In the genomic region with DNA sequence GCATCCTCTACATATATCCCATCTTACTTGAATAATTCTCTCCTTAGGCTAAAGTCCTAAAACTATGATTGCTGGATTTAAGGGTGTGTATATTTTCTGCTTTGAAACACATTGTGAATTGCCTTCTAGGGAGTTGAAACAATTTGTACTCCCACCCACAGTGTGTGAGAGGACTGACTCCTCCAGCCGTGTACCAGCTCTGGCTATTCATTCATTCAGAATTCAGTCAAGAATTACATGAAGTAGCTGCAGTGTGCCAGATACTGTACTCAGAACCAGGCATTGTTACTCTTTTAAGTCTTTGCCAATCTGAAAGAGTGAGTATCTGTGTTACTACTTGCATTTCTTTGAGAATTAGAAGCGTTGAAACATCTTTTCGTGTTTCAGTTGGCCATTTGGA, we compare ENCODE assay signal across 17 cellular contexts.
DNase-seq lines count a peak whose midpoint lies in the region; ATAC-seq and TF ChIP-seq lines count a peak whose summit lies in the region.
"Had no signal": no experiment of that assay in that cellular context is flagged by ENCODE, and none has a peak within 500 bp of the region (broad histone marks: within the 10 kb centered on the region; RNA-seq: fewer than 3 reads in every experiment).

No MANE protein-coding gene starts in this region.

- in situ Hi-C loops in IMR-90 (cut with MboI; ENCODE audit: low sequenced_read_pairs) = no loop called here

- peaks cover 41% of the 10 kb centered on the region for H3K4me1 Mint-ChIP-seq in brain
- H3K4me1 Mint-ChIP-seq in T-helper 17 cell = peaks cover 28% of the 10 kb centered on the region

- H3K27ac ChIP-seq in IMR-90 (ENCODE audit: insufficient read depth, low read length) = no peak overlapping the region
- H3K27ac ChIP-seq: C4-2B had no signal

- no peak overlapping the region for H4K91ac ChIP-seq in IMR-90 (ENCODE audit: insufficient read depth, low read depth, low read length)

- H3K4me3 Mint-ChIP-seq in brain = no peak overlapping the region
- H3K4me3 Mint-ChIP-seq in T-helper 17 cell = no peak overlapping the region
- H3K4me3 Mint-ChIP-seq: CD4-positive, alpha-beta T cell had no signal

- no peaks in the 10 kb centered on the region for H3K27me3 ChIP-seq in IMR-90 (ENCODE audit: control insufficient read depth, insufficient read depth, low read length)

- H3K4me2 ChIP-seq in IMR-90 (ENCODE audit: low read depth, low read length) = no peak overlapping the region

- H2BK20ac ChIP-seq in IMR-90 (ENCODE audit: low read depth, low read length) = 0 out of 2 replicates have a peak overlapping the region, but pooled peaks have one; percentile 8

- no peak overlapping the region for H2AK9ac ChIP-seq in IMR-90 (replicated peaks; ENCODE audit: low read depth, low read length, poor library complexity)

- peaks cover 36% of the 10 kb centered on the region for H3K9me1 ChIP-seq in IMR-90 (ENCODE audit: insufficient read depth, low read length)

- H2AK5ac ChIP-seq in IMR-90 (ENCODE audit: low read depth, low read length) = no peak overlapping the region; the same call in 1 of the 2 replicates

- intact Hi-C loops in IMR-90 (cut with micrococcal nuclease) = loop anchor here (5.0 kb wide), 1 partner anchor 59 kb away; no protein-coding TSS in a partner anchor

- H3K36me3 Mint-ChIP-seq in brain (peaks cover 57% of the 10 kb centered on the region), T-helper 17 cell (ENCODE audit: low read depth) (no peaks in the 10 kb centered on the region)

- H3K4ac ChIP-seq in IMR-90 (ENCODE audit: low read depth, low read length) = no peak overlapping the region

- H3K9ac ChIP-seq in IMR-90 (ENCODE audit: low read depth, low read length) = no peak overlapping the region

- H2BK120ac ChIP-seq in IMR-90 (ENCODE audit: low read depth, low read length) = no peak overlapping the region

- no peak for TF ChIP-seq POLR2A in IMR-90 (IDR thresholded peaks at IDR 0.05; ENCODE audit: low read depth, low read length)

- no peak overlapping the region for H3K18ac ChIP-seq in IMR-90 (ENCODE audit: low read depth, low read length)

- POLR2A ChIA-PET in IMR-90 (lab: Charles Lee; ENCODE audit: unreplicated experiment) = no interaction called here

- peaks cover 2% of the 10 kb centered on the region; the same call in 1 of the 2 replicates for H4K20me1 ChIP-seq in IMR-90 (ENCODE audit: insufficient read depth, low read length)

- no peak overlapping the region for H2BK15ac ChIP-seq in IMR-90 (ENCODE audit: low read depth, low read length)

- no peak overlapping the region for H3K23ac ChIP-seq in IMR-90 (ENCODE audit: low read depth, low read length)

- H3K14ac ChIP-seq in IMR-90 (replicated peaks; ENCODE audit: low read depth, low read length) = no peak overlapping the region

- no peak overlapping the region for H4K8ac ChIP-seq in IMR-90 (ENCODE audit: low read depth in 2 of 2, low read length in 2 of 2)

- no TSS peak for BruUV-seq in IMR-90 (replicated peaks; lab: Mats Ljungman, UMichigan)

- dilution Hi-C loops in IMR-90 (cut with HindIII; ENCODE audit: low sequenced_read_pairs, unreplicated experiment) = no loop called here

- no peak overlapping the region for H3K56ac ChIP-seq in IMR-90 (ENCODE audit: extremely low read depth, insufficient read depth, low read length)

- H3K36me3 ChIP-seq in IMR-90 (ENCODE audit: control insufficient read depth, insufficient read depth, low read length) = peaks cover 1% of the 10 kb centered on the region; the same call in 1 of the 2 replicates

- no peaks in the 10 kb centered on the region for H3K9me3 Mint-ChIP-seq in brain
- H3K9me3 Mint-ChIP-seq: CD4-positive, alpha-beta T cell had no signal

- H3K27ac Mint-ChIP-seq in brain (peak overlapping the region in 3 of 5 experiments; percentile 81 to 85 (median 84)), T-helper 17 cell (no peak overlapping the region)

- H3K4me1 ChIP-seq in IMR-90 (ENCODE audit: control insufficient read depth, insufficient read depth, low read length) = peaks cover 45% of the 10 kb centered on the region

- H3K4me3 ChIP-seq in IMR-90 (ENCODE audit: insufficient read depth, low read depth, low read length) = no peak overlapping the region

- TF ChIP-seq CTCF in IMR-90 (conservative IDR thresholded peaks at IDR 0.05; ENCODE audit: low read depth, low read length) = no peak
- TF ChIP-seq CTCF in brain (conservative IDR thresholded peaks at IDR 0.05) = no peak

- no peak overlapping the region for H2AFZ ChIP-seq in IMR-90 (replicated peaks; ENCODE audit: low read length, poor library complexity)

- H2BK5ac ChIP-seq in IMR-90 (ENCODE audit: low read depth, low read length, poor library complexity, severe bottlenecking) = no peak overlapping the region

- WGBS in IMR-90 (ENCODE audit: extremely low coverage in 2 of 2, insufficient read length in 1 of 2), 2 experiments = 100% methylated on average over 1 of the region's 3 CpGs; no CpG with 5 or more reads in 1 of the 2 experiments

- ATAC-seq in IMR-90 (ENCODE audit: low read depth) (no peak), HG02852 (IDR thresholded peaks at IDR 0.05; ENCODE audit: unreplicated experiment) (no peak), T-helper 17 cell (no peak), HG03342 (IDR thresholded peaks at IDR 0.05; ENCODE audit: unreplicated experiment) (no peak)
- ATAC-seq: HepG2 had no signal

- peaks cover 13 to 16% of the 10 kb centered on the region in 2 experiments for H3K79me1 ChIP-seq in IMR-90 (ENCODE audit: low read depth in 1 of 2, low read length in 2 of 2)

- CTCF ChIA-PET in IMR-90 (lab: Yijun Ruan, JAX) = no interaction called here

- no peak overlapping the region for H4K5ac ChIP-seq in IMR-90 (ENCODE audit: low read depth, low read length)

- no peak for TF ChIP-seq RAD21 in IMR-90 (IDR thresholded peaks at IDR 0.05; ENCODE audit: low read length)

- DNase-seq in IMR-90 = no peak
- DNase-seq in kidney glomerular epithelial cell (lab: John Stamatoyannopoulos, UW) = peak; percentile 42
- DNase-seq in superior temporal gyrus (ENCODE audit: extremely low spot score) = peak; percentile 46
- no peak for DNase-seq in T-helper 17 cell
- no peak for DNase-seq in AG08396 (ENCODE audit: low spot score)
- DNase-seq: ACHN; AML-193; Caco-2; CD4-positive, alpha-beta T cell; GDM1; HCEC 1CT; KG1 had no signal

- H3K9me3 ChIP-seq in IMR-90 (ENCODE audit: control insufficient read depth, insufficient read depth, low read length) (no peaks in the 10 kb centered on the region), T-helper 17 cell (ENCODE audit: control insufficient read depth, low read length, poor library complexity, severe bottlenecking) (no peaks in the 10 kb centered on the region)
- H3K9me3 ChIP-seq: Caco-2 had no signal

- H3K27me3 Mint-ChIP-seq in brain (no peaks in the 10 kb centered on the region), T-helper 17 cell (no peaks in the 10 kb centered on the region)
- H3K27me3 Mint-ChIP-seq: CD4-positive, alpha-beta T cell had no signal

TF ChIP-seq in IMR-90, 13 proteins besides CTCF, POLR2A, EP300 and RAD21:
- TF ChIP-seq NFE2L2 (IDR thresholded peaks at IDR 0.05; ENCODE audit: low read depth, low read length) (no peak), MAZ (IDR thresholded peaks at IDR 0.05; ENCODE audit: borderline replicate concordance, low read depth, low read length) (no peak), CHD1 (IDR thresholded peaks at IDR 0.05; ENCODE audit: low read depth, low read length) (no peak), BHLHE40 (IDR thresholded peaks at IDR 0.05; ENCODE audit: low read depth, low read length) (no peak), RFX5 (IDR thresholded peaks at IDR 0.05; ENCODE audit: low read depth, low read length) (no peak), CEBPB (IDR thresholded peaks at IDR 0.05; ENCODE audit: low read depth, low read length) (no peak), RCOR1 (IDR thresholded peaks at IDR 0.05; ENCODE audit: insufficient replicate concordance, low read length) (no peak), MAFK (IDR thresholded peaks at IDR 0.05; ENCODE audit: low read depth, low read length) (no peak), MXI1 (IDR thresholded peaks at IDR 0.05; ENCODE audit: borderline replicate concordance, low read depth, low read length) (no peak), FOS (IDR thresholded peaks at IDR 0.05; ENCODE audit: low read depth, low read length) (no peak), SMC3 (IDR thresholded peaks at IDR 0.05; ENCODE audit: low read depth, low read length) (no peak)
- TF ChIP-seq, protein P1, sequence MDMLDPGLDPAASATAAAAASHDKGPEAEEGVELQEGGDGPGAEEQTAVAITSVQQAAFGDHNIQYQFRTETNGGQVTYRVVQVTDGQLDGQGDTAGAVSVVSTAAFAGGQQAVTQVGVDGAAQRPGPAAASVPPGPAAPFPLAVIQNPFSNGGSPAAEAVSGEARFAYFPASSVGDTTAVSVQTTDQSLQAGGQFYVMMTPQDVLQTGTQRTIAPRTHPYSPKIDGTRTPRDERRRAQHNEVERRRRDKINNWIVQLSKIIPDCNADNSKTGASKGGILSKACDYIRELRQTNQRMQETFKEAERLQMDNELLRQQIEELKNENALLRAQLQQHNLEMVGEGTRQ (IDR thresholded peaks at IDR 0.05; ENCODE audit: low read depth, low read length) = no peak
- TF ChIP-seq, protein P2, sequence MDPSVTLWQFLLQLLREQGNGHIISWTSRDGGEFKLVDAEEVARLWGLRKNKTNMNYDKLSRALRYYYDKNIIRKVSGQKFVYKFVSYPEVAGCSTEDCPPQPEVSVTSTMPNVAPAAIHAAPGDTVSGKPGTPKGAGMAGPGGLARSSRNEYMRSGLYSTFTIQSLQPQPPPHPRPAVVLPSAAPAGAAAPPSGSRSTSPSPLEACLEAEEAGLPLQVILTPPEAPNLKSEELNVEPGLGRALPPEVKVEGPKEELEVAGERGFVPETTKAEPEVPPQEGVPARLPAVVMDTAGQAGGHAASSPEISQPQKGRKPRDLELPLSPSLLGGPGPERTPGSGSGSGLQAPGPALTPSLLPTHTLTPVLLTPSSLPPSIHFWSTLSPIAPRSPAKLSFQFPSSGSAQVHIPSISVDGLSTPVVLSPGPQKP (IDR thresholded peaks at IDR 0.05; ENCODE audit: borderline replicate concordance, low read depth, low read length) = no peak

Comparison
In these comparisons a context has a peak if more than half of its experiments do, and no peak if none do; other contexts are left out.
1. DNase-seq: peak in kidney glomerular epithelial cell (single experiment) and superior temporal gyrus (single experiment); none in IMR-90 (single experiment), T-helper 17 cell (0 of 3) and AG08396 (single experiment).